Comparison of ENCODE assay signal across 8 cellular contexts in the genomic region with DNA sequence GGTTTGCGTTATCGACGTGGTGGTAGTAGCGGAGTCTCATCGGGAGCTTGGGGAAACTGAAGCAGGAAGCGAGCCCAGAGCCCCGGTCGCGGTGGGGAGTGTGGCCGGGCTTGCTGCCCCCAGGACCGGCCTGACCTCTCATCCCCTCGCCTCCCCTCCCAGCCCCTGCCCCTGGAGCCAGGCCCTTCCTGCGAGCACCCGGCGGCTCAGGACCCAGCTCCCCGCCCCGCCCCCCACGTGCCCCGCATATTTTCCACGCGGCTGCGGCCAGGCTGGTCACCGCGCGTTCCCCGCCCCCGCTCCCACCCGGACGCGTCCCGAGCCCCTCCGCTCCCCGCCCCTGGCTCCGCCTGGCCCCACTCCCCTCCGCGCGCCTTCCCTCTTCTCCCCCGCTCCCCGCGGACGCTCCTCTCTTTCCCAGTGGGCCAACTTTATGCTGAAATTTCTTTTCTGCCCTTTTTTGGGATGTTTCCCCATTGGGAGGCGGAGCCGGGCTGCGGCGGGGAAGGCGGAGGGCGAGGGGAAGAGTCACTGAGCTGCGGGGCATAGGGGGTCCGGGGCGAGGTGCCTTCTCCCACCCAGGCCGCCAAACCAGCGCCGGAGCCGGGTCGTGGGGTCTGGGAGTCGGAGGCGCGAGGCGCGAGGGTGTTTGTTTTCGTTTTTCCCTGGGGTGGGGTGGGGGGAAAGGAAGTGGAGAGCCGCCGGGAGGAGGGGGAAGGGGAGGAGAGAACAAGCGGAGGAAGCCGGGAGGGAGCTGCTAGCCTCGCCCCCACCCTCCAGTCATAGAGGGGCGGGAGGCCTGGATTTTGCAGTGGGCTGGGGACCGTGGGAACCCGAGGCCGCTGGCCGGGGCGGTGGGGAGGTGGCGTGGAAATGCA. TPM values are rescaled to one million over a fixed set of nuclear protein-coding genes. Genes with fewer than 3 reads are reported as not detected.
DNase-seq lines count a peak whose midpoint lies in the region; ATAC-seq, FAIRE-seq and TF ChIP-seq lines count a peak whose summit lies in the region.

No MANE protein-coding gene starts in this region.

- DNase-seq in COLO668 (lab: John Stamatoyannopoulos, UW; ENCODE audit: unreplicated experiment) (peak; percentile 23), bronchial epithelial cell (ENCODE audit: low read depth) (no peak), sciatic nerve (ENCODE audit: low spot score) (peak; percentile 87)
- DNase-seq in T-helper 2 cell treated with Interferon-gamma antibody and Interleukin-4, amounts not matched to agents 5 μg/mL and 100 μg/mL, for 36 hours (ENCODE audit: low spot score): peak; percentile 11

- H3K27ac ChIP-seq in HUES6 (ENCODE audit: low read depth, low read length) (peak overlapping the region; percentile 85; the same call in 1 of the 2 replicates), iPS-18a (ENCODE audit: low read length) (no peak overlapping the region)

- peak overlapping the region; percentile 91 for H3K4me3 ChIP-seq in HUES6 (ENCODE audit: low read depth, low read length)
- H3K4me3 ChIP-seq in bronchial epithelial cell (ENCODE audit: low read depth, low read length): peak overlapping the region; percentile 65
- H3K4me3 ChIP-seq in iPS-18a (ENCODE audit: low read length): peak overlapping the region; percentile 76

- H3K4me3 Mint-ChIP-seq in T-helper 2 cell treated with Interferon-gamma antibody and Interleukin-4, amounts not matched to agents 5 μg/mL and 100 μg/mL, for 36 hours: peak overlapping the region; percentile 84

- H3K36me3 ChIP-seq in HUES6 (ENCODE audit: control insufficient read depth, insufficient read depth, low read length) (peaks cover 30% of the 10 kb centered on the region), bronchial epithelial cell (ENCODE audit: control insufficient read depth, insufficient read depth, low read length) (peaks cover 8% of the 10 kb centered on the region), iPS-18a (ENCODE audit: control insufficient read depth, low read depth, low read length) (peaks cover 14% of the 10 kb centered on the region)

- H3K4me1 Mint-ChIP-seq in T-helper 2 cell treated with Interferon-gamma antibody and Interleukin-4, amounts not matched to agents 5 μg/mL and 100 μg/mL, for 36 hours (ENCODE audit: low read depth): peaks cover 13% of the 10 kb centered on the region

- H3K9me3 ChIP-seq in HUES6 (ENCODE audit: control insufficient read depth, insufficient read depth, low read depth, low read length) (no peaks in the 10 kb centered on the region), iPS-18a (ENCODE audit: control insufficient read depth, low read depth, low read length) (no peaks in the 10 kb centered on the region)

- no peak for FAIRE-seq in bronchial epithelial cell (lab: Jason Lieb, UNC)

- H3K4me1 ChIP-seq in HUES6 (ENCODE audit: control insufficient read depth, insufficient read depth, low read length) (peaks cover 15% of the 10 kb centered on the region; the same call in 1 of the 2 replicates), iPS-18a (ENCODE audit: control insufficient read depth, low read depth, low read length) (peaks cover 4% of the 10 kb centered on the region)

- intact Hi-C loops in sciatic nerve (cut with DNase I): no loop called here

- peak; percentile 74 for ATAC-seq in sciatic nerve
- ATAC-seq in GM21390 (IDR thresholded peaks at IDR 0.05; ENCODE audit: unreplicated experiment): no peak
- ATAC-seq in HG03378 (IDR thresholded peaks at IDR 0.05; ENCODE audit: unreplicated experiment): no peak

- H3K9ac ChIP-seq in HUES6 (ENCODE audit: low read length): peak overlapping the region; percentile 88
- H3K9ac ChIP-seq in iPS-18a (ENCODE audit: low read length): peak overlapping the region; percentile 79

- H3K9me3 Mint-ChIP-seq in T-helper 2 cell treated with Interferon-gamma antibody and Interleukin-4, amounts not matched to agents 5 μg/mL and 100 μg/mL, for 36 hours: no peaks in the 10 kb centered on the region

- H3K36me3 Mint-ChIP-seq in T-helper 2 cell treated with Interferon-gamma antibody and Interleukin-4, amounts not matched to agents 5 μg/mL and 100 μg/mL, for 36 hours (ENCODE audit: low read depth): no peaks in the 10 kb centered on the region

- H3K27ac Mint-ChIP-seq in T-helper 2 cell treated with Interferon-gamma antibody and Interleukin-4, amounts not matched to agents 5 μg/mL and 100 μg/mL, for 36 hours: peak overlapping the region; percentile 26

- no peak for TF ChIP-seq CTCF in bronchial epithelial cell (IDR thresholded peaks at IDR 0.05; ENCODE audit: insufficient read depth, low read length, severe bottlenecking)

- H3K27me3 ChIP-seq in HUES6 (ENCODE audit: control insufficient read depth, insufficient read depth, low read length): no peaks in the 10 kb centered on the region
- H3K27me3 ChIP-seq in bronchial epithelial cell (ENCODE audit: control insufficient read depth, insufficient read depth, low read length): no peaks in the 10 kb centered on the region
- H3K27me3 ChIP-seq in iPS-18a (ENCODE audit: control insufficient read depth, insufficient read depth, low read length): no peaks in the 10 kb centered on the region

- H3K27me3 Mint-ChIP-seq in T-helper 2 cell treated with Interferon-gamma antibody and Interleukin-4, amounts not matched to agents 5 μg/mL and 100 μg/mL, for 36 hours (ENCODE audit: low read depth): no peaks in the 10 kb centered on the region

RNA-seq across cellular contexts. Expression of a gene that starts 1.0 kb away (rescaled TPM):
- total RNA-seq in bronchial epithelial cell (46.1 and 57.7 TPM in 2 replicates), sciatic nerve (165 TPM)

RNA-seq across cellular contexts. Expression of a gene that starts 17.0 kb away (rescaled TPM):
- total RNA-seq in bronchial epithelial cell: 3.2 and 28.5 TPM in 2 replicates
- total RNA-seq in sciatic nerve: not detected

RNA-seq across cellular contexts. Expression of a gene that starts 25.7 kb away (rescaled TPM):
- total RNA-seq in bronchial epithelial cell: 0.13 and 0.79 TPM in 2 replicates
- not detected for total RNA-seq in sciatic nerve

RNA-seq across cellular contexts. Expression of a gene that starts 32.6 kb away (rescaled TPM):
- total RNA-seq in bronchial epithelial cell: 11.4 and 13.7 TPM in 2 replicates
- total RNA-seq in sciatic nerve: 28.0 TPM

RNA-seq across cellular contexts. Expression of a gene that starts 32.9 kb away (rescaled TPM):
- total RNA-seq in bronchial epithelial cell (15,881 and 37,648 TPM in 2 replicates), sciatic nerve (12,220 TPM)
